9 cellular contexts compared by ENCODE assay signal in the genomic region with DNA sequence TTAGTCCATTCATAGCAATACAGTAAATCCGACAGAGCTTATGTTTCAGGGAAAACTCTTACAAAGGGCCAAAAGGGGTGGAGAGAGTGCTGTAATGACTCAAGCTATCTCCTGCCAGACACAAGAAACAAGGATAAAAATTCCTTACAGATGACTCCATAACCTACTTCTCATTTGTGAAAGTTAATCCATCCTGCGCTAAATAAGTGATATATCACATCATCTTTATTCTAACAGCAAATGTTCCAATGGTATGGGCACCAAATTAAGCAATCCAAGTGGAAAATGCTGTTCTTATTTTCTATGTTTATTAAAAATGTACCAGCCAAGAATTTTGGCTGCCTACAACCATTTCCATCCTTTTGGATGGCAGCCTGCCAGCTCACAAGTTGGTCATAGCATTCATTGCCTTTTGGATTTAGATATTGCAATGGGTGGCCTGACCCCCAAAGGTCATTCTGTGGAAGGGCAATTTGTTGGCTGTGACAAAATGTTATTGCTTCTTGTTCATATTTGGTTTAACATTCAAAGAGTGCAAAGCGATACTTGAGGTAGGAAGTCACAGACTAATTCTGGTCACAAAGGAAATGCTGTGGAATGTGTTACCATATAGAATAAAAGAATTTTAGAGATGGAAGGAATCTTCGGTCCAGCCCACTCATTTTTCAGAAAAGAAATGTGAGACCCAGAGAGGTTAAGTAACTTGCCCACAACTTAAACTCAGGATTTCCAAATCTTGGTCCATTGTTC. TPM values are rescaled to one million over a fixed set of nuclear protein-coding genes. Genes with fewer than 3 reads are reported as not detected.
DNase-seq lines count a peak whose midpoint lies in the region; ATAC-seq lines count a peak whose summit lies in the region.
"Had no signal": no experiment of that assay in that cellular context is flagged by ENCODE, and none has a peak within 500 bp of the region (broad histone marks: within the 10 kb centered on the region; RNA-seq: fewer than 3 reads in every experiment).

No MANE protein-coding gene starts in this region.

- H3K4me3 ChIP-seq in muscle layer of colon (ENCODE audit: low read depth in 1 of 2, low read length in 2 of 2): no peak overlapping the region

- ATAC-seq in HG03139 (IDR thresholded peaks at IDR 0.05; ENCODE audit: unreplicated experiment) (no peak), GM19328 (IDR thresholded peaks at IDR 0.05; ENCODE audit: unreplicated experiment) (no peak)

- no peaks in the 10 kb centered on the region for H3K27me3 ChIP-seq in muscle layer of colon (ENCODE audit: control insufficient read depth in 1 of 2, insufficient read depth in 2 of 2, low read length in 2 of 2)

- peak; percentile 11 for DNase-seq in GDM1 (lab: John Stamatoyannopoulos, UW)
- DNase-seq in NCI-H2227 treated with DMSO at 0.1 percent for 48 hours (lab: John Stamatoyannopoulos, UW): peak; percentile 44
- DNase-seq in dermis microvascular lymphatic vessel endothelial cell (ENCODE audit: low read depth in 2 of 2): peak; percentile 63 to 93
- no peak for DNase-seq in HuH-7.5 (ENCODE audit: low spot score)
- DNase-seq in SHP77 treated with DMSO at 0.1 percent for 48 hours (lab: John Stamatoyannopoulos, UW): no peak

- H3K9me3 ChIP-seq in muscle layer of colon (ENCODE audit: low read length): no peaks in the 10 kb centered on the region

- H3K9ac ChIP-seq in muscle layer of colon (ENCODE audit: low read length): no peak overlapping the region

- peaks cover 38% of the 10 kb centered on the region for H3K4me1 ChIP-seq in muscle layer of colon (ENCODE audit: insufficient read depth, low read length)

- H3K36me3 ChIP-seq in muscle layer of colon (ENCODE audit: insufficient read depth, low read length): no peaks in the 10 kb centered on the region

- H3K27ac ChIP-seq in muscle layer of colon (ENCODE audit: low read depth, low read length): peak overlapping the region; percentile 90

RNA-seq across cellular contexts. Expression of a gene that starts 2.8 kb away (rescaled TPM):
- 15.3 and 17.7 TPM in 2 replicates for total RNA-seq in dermis microvascular lymphatic vessel endothelial cell
- total RNA-seq: T-helper 1 cell treated with Interleukin-12 subunit alpha and Interleukin-12 subunit beta and Interleukin-4 antibody, amounts not matched to agents 30 ng/mL and 1 ng/mL, for 36 hours had no signal

Comparison
In these comparisons a context has a peak if more than half of its experiments do, and no peak if none do; other contexts are left out.
1. DNase-seq: peak in GDM1 (single experiment), NCI-H2227 treated with DMSO at 0.1 percent for 48 hours (single experiment) and dermis microvascular lymphatic vessel endothelial cell (2 of 2); none in HuH-7.5 (single experiment) and SHP77 treated with DMSO at 0.1 percent for 48 hours (single experiment).